In genomic region chr17:1762233-1762905, GRCh38 we compare ENCODE assay signal across 9 cellular contexts. TPM values are rescaled to one million over a fixed set of nuclear protein-coding genes. Genes with fewer than 3 reads are reported as not detected.
DNase-seq lines count a peak whose midpoint lies in the region; ATAC-seq, FAIRE-seq and TF ChIP-seq lines count a peak whose summit lies in the region.
"Had no signal": no experiment of that assay in that cellular context is flagged by ENCODE, and none has a peak within 500 bp of the region (broad histone marks: within the 10 kb centered on the region; RNA-seq: fewer than 3 reads in every experiment).

No MANE protein-coding gene starts in this region.

- CTCF ChIA-PET in CD8-positive, alpha-beta memory T cell (lab: Charles Lee) = interaction anchor here (0.8 to 2.0 kb wide), 3 partner anchors 39 to 103 kb away, joined by 3 to 5 read pairs (median 4); no protein-coding TSS in a partner anchor

- H3K4me1 ChIP-seq in CD8-positive, alpha-beta memory T cell (ENCODE audit: insufficient read depth, low read length) = peaks cover 33% of the 10 kb centered on the region

- peak overlapping the region in 4 of 8 donors; percentile 12 to 86 (median 46) for H3K27ac Mint-ChIP-seq in CD8-positive, alpha-beta memory T cell
- peak overlapping the region; percentile 87 for H3K27ac Mint-ChIP-seq in progenitor cell of endocrine pancreas

- POLR2A ChIA-PET in CD8-positive, alpha-beta memory T cell (lab: Charles Lee) = no interaction called here

- peaks cover 1 to 4% of the 10 kb centered on the region in 2 donors for H3K27me3 Mint-ChIP-seq in CD8-positive, alpha-beta memory T cell
- H3K27me3 Mint-ChIP-seq in progenitor cell of endocrine pancreas = no peaks in the 10 kb centered on the region

- no peaks in the 10 kb centered on the region for H3K36me3 Mint-ChIP-seq in CD8-positive, alpha-beta memory T cell
- peaks cover 3% of the 10 kb centered on the region for H3K36me3 Mint-ChIP-seq in progenitor cell of endocrine pancreas (ENCODE audit: insufficient read depth)

- H3K27ac ChIP-seq in CD8-positive, alpha-beta memory T cell (ENCODE audit: low read depth, low read length) = peak overlapping the region; percentile 38

- no peak for FAIRE-seq in frontal cortex (lab: Jason Lieb, UNC)
- FAIRE-seq: GM18507 had no signal

- H3K36me3 ChIP-seq in CD8-positive, alpha-beta memory T cell (ENCODE audit: insufficient read depth, low read length) = no peaks in the 10 kb centered on the region

- no peak overlapping the region for H3K4me3 Mint-ChIP-seq in CD8-positive, alpha-beta memory T cell
- peak overlapping the region; percentile 84 for H3K4me3 Mint-ChIP-seq in progenitor cell of endocrine pancreas (ENCODE audit: low read depth)

- H3K9me3 ChIP-seq in CD8-positive, alpha-beta memory T cell (ENCODE audit: low read length) = no peaks in the 10 kb centered on the region

- DNase-seq in CD8-positive, alpha-beta memory T cell = no peak
- peak; percentile 65 for DNase-seq in SK-N-DZ (ENCODE audit: low spot score)
- peak; percentile 43 for DNase-seq in fibroblast of the conjunctiva (ENCODE audit: low read depth)
- DNase-seq in progenitor cell of endocrine pancreas (ENCODE audit: low spot score, unreplicated experiment) = no peak
- DNase-seq in frontal cortex (ENCODE audit: low spot score in 2 of 2) = no peak
- DNase-seq in DMS153 treated with DMSO at 0.1 percent for 48 hours (lab: John Stamatoyannopoulos, UW; ENCODE audit: unreplicated experiment) = no peak
- DNase-seq in DMS114 treated with DMSO at 0.1 percent for 48 hours (lab: John Stamatoyannopoulos, UW; ENCODE audit: unreplicated experiment) = no peak

- H3K27me3 ChIP-seq in CD8-positive, alpha-beta memory T cell (ENCODE audit: insufficient read depth, low read length, poor library complexity, severe bottlenecking) = no peaks in the 10 kb centered on the region

- H3K4me1 Mint-ChIP-seq in CD8-positive, alpha-beta memory T cell = peaks cover 25 to 35% (median 28%) of the 10 kb centered on the region in 3 donors
- peaks cover 27% of the 10 kb centered on the region for H3K4me1 Mint-ChIP-seq in progenitor cell of endocrine pancreas (ENCODE audit: low read depth)

- H3K9me3 Mint-ChIP-seq in CD8-positive, alpha-beta memory T cell = no peaks in the 10 kb centered on the region
- no peaks in the 10 kb centered on the region for H3K9me3 Mint-ChIP-seq in progenitor cell of endocrine pancreas (ENCODE audit: low read depth)

- no peak for TF ChIP-seq CTCF in progenitor cell of endocrine pancreas (IDR thresholded peaks at IDR 0.05; ENCODE audit: unreplicated experiment)

- no peak overlapping the region for H3K4me3 ChIP-seq in CD8-positive, alpha-beta memory T cell (ENCODE audit: low read length)

- ATAC-seq in HG02884 (IDR thresholded peaks at IDR 0.05; ENCODE audit: unreplicated experiment) = no peak

RNA-seq across cellular contexts. Expression of gene SERPINF1, which starts 0.5 kb away (rescaled TPM):
- 1 to 10 TPM; 1.2 to 2.1 TPM for total RNA-seq in CD8-positive, alpha-beta memory T cell
- polyA plus RNA-seq in CD8-positive, alpha-beta memory T cell = 2.4 TPM
- polyA plus RNA-seq in SK-N-DZ (2014; cell fraction: cytosol; rRNA removed) = 458 and 511 TPM in 2 replicates
- 288 and 352 TPM in 2 replicates for polyA plus RNA-seq in SK-N-DZ (2014; cell fraction: nucleus; rRNA removed)
- total RNA-seq in progenitor cell of endocrine pancreas (163 and 169 TPM in 2 replicates), frontal cortex (9.0 TPM)

RNA-seq across cellular contexts. Expression of gene SERPINF2, which starts 19.7 kb away (rescaled TPM):
- under 1 TPM; 0.13 to 0.33 TPM for total RNA-seq in CD8-positive, alpha-beta memory T cell
- polyA plus RNA-seq in CD8-positive, alpha-beta memory T cell = not detected
- 0.32 and 0.53 TPM in 2 replicates for polyA plus RNA-seq in SK-N-DZ (2014; cell fraction: cytosol; rRNA removed)
- 0.65 and 1.1 TPM in 2 replicates for polyA plus RNA-seq in SK-N-DZ (2014; cell fraction: nucleus; rRNA removed)
- total RNA-seq in progenitor cell of endocrine pancreas (68.6 and 74.5 TPM in 2 replicates), frontal cortex (not detected)

RNA-seq across cellular contexts. Expression of gene WDR81, which starts 37.9 kb away (rescaled TPM):
- total RNA-seq in CD8-positive, alpha-beta memory T cell = 10 to 100 TPM; 21.1 to 23.7 TPM
- polyA plus RNA-seq in CD8-positive, alpha-beta memory T cell = 20.4 TPM
- polyA plus RNA-seq in SK-N-DZ (2014; cell fraction: cytosol; rRNA removed) = 21.5 and 24.9 TPM in 2 replicates
- polyA plus RNA-seq in SK-N-DZ (2014; cell fraction: nucleus; rRNA removed) = 42.6 and 48.5 TPM in 2 replicates
- total RNA-seq in progenitor cell of endocrine pancreas (22.1 and 22.4 TPM in 2 replicates), frontal cortex (10.2 TPM)

RNA-seq across cellular contexts. Expression of gene TLCD2, which starts 52.2 kb away (rescaled TPM):
- total RNA-seq in CD8-positive, alpha-beta memory T cell = under 1 TPM; 0.09 to 0.22 TPM
- 0.32 TPM for polyA plus RNA-seq in CD8-positive, alpha-beta memory T cell
- polyA plus RNA-seq in SK-N-DZ (2014; cell fraction: cytosol; rRNA removed) = 0.12 and 0.44 TPM in 2 replicates
- polyA plus RNA-seq in SK-N-DZ (2014; cell fraction: nucleus; rRNA removed) = 0.15 and 0.43 TPM in 2 replicates
- total RNA-seq in progenitor cell of endocrine pancreas (2.7 and 2.9 TPM in 2 replicates), frontal cortex (0.41 TPM)

Comparison
In these comparisons a context has a peak if more than half of its experiments do, and no peak if none do; other contexts are left out.
1. DNase-seq: peak in SK-N-DZ (single experiment) and fibroblast of the conjunctiva (single experiment); none in CD8-positive, alpha-beta memory T cell (0 of 5), progenitor cell of endocrine pancreas (single experiment), frontal cortex (0 of 2), DMS153 treated with DMSO at 0.1 percent for 48 hours (single experiment) and DMS114 treated with DMSO at 0.1 percent for 48 hours (single experiment).
2. RNA of gene SERPINF1, which starts 0.5 kb away (total RNA-seq): 163 to 169 TPM in progenitor cell of endocrine pancreas; 9.0 TPM in frontal cortex (single experiment) and 1.2 to 2.1 TPM in CD8-positive, alpha-beta memory T cell; every median in the first group is over 10 times any median in the second.
3. RNA of gene SERPINF2, which starts 19.7 kb away (total RNA-seq): 68.6 to 74.5 TPM in progenitor cell of endocrine pancreas; 0.13 to 0.33 TPM in CD8-positive, alpha-beta memory T cell and not detected in frontal cortex (single experiment); every median in the first group is over 10 times any median in the second.